Comparison of ENCODE assay signal across 17 cellular contexts in the genomic region with DNA sequence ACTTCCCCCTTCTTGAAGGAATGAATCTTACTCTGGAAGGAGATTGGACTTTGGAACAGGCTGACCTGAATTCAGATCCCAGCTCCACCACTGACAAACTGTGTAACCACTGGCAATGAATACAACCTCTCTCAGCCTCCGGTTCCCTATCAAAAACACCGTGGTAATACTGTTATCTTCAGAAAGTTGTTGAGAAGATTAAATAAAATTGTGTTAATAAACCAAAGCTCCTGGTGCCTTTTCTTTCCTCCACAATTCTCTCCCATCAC.
A peak's percentile ranks its signal among the peaks of the same experiment; 100 is the strongest.
DNase-seq lines count a peak whose midpoint lies in the region; ATAC-seq, FAIRE-seq and TF ChIP-seq lines count a peak whose summit lies in the region.
"Had no signal": no experiment of that assay in that cellular context is flagged by ENCODE, and none has a peak within 500 bp of the region (broad histone marks: within the 10 kb centered on the region; RNA-seq: fewer than 3 reads in every experiment).

No MANE protein-coding gene starts in this region.

- in situ Hi-C loops in IMR-90 (cut with MboI; ENCODE audit: low sequenced_read_pairs), result no loop called here

- H4K8ac ChIP-seq in IMR-90 (ENCODE audit: low read depth in 2 of 2, low read length in 2 of 2), result no peak overlapping the region
- H4K8ac ChIP-seq in H1 (ENCODE audit: extremely low read depth, insufficient read depth, low read length), result no peak overlapping the region

- no CpG with 5 or more reads among the region's 2 CpGs for WGBS in IMR-90 (ENCODE audit: extremely low coverage in 2 of 2, insufficient read length in 1 of 2), 2 experiments
- 90% methylated on average over 2 of the region's 2 CpGs; no CpG with 5 or more reads in 1 of the 2 experiments for WGBS in H1 (ENCODE audit: extremely low coverage in 1 of 2, insufficient coverage in 1 of 2, insufficient read length in 1 of 2, insufficient replicate concordance in 2 of 2, low coverage in 1 of 2, low lambda C conversion rate in 2 of 2, missing lambda C conversion rate in 1 of 2), 2 experiments

- no peak overlapping the region for H3K4me3 Mint-ChIP-seq in activated T-helper 17 cell treated with anti-CD3 and anti-CD28 coated beads, Interleukin-2, amount 50 U/mL, for 72 hours
- no peak overlapping the region for H3K4me3 Mint-ChIP-seq in activated CD4-positive, alpha-beta memory T cell treated with anti-CD3 and anti-CD28 coated beads, Interleukin-2, amount 10 ng/mL, durations not matched to agents 7 days and 5 days
- H3K4me3 Mint-ChIP-seq: CD4-positive, CD25-positive, alpha-beta regulatory T cell had no signal

- DNase-seq in IMR-90 (no peak), H1 (ENCODE audit: low read depth in 1 of 2, low spot score in 2 of 2) (no peak), coronary artery (ENCODE audit: low spot score) (no peak)
- no peak for DNase-seq in stimulated activated CD4-positive, alpha-beta T cell treated with anti-CD3 and anti-CD28 coated beads, Interleukin-4, amount 100 ng/mL, for 4 hours
- no peak for DNase-seq in activated CD4-positive, alpha-beta memory T cell treated with anti-CD3 and anti-CD28 coated beads, Interleukin-2, amount 10 ng/mL, durations not matched to agents 7 days and 5 days
- DNase-seq: CD4-positive, CD25-positive, alpha-beta regulatory T cell; DND-41; HCEC 1CT; KG1; NCI-H2029 treated with DMSO at 0.1 percent for 48 hours; NCI-H2171; NCI-H345; NCI-H524; Peyer's patch had no signal

- H3K4me3 ChIP-seq in IMR-90 (ENCODE audit: insufficient read depth, low read depth, low read length) (no peak overlapping the region), H1 (ENCODE audit: extremely low read depth in 1 of 4, insufficient read depth in 2 of 4, low read depth in 3 of 4, low read length in 4 of 4) (no peak overlapping the region), mucosa of rectum (ENCODE audit: low read length in 2 of 2) (peak overlapping the region; percentile 36 to 55), coronary artery (no peak overlapping the region)

- no TSS peak for BruUV-seq in IMR-90 (replicated peaks; lab: Mats Ljungman, UMichigan)

- no peaks in the 10 kb centered on the region for H3K79me1 ChIP-seq in IMR-90 (ENCODE audit: low read depth in 1 of 2, low read length in 2 of 2)
- no peaks in the 10 kb centered on the region for H3K79me1 ChIP-seq in H1 (ENCODE audit: low read depth, low read length)

- POLR2A ChIA-PET in IMR-90 (lab: Charles Lee; ENCODE audit: unreplicated experiment), result no interaction called here
- POLR2A ChIA-PET in H1 (lab: Charles Lee; ENCODE audit: partially characterized antibody), result no interaction called here
- POLR2A ChIA-PET in activated CD4-positive, alpha-beta memory T cell treated with anti-CD3 and anti-CD28 coated beads, Interleukin-2, amount 10 ng/mL, durations not matched to agents 7 days and 5 days (lab: Charles Lee), result no interaction called here

- no peak for TF ChIP-seq CTCF in IMR-90 (conservative IDR thresholded peaks at IDR 0.05; ENCODE audit: low read depth, low read length)
- TF ChIP-seq CTCF in H1 (IDR thresholded peaks at IDR 0.05; ENCODE audit: control extremely low read depth in 1 of 3, insufficient read depth in 1 of 3, low read depth in 1 of 3, low read length in 3 of 3), result no peak
- TF ChIP-seq CTCF in coronary artery (IDR thresholded peaks at IDR 0.05), result no peak

- no peak overlapping the region for H4K5ac ChIP-seq in IMR-90 (ENCODE audit: low read depth, low read length)
- H4K5ac ChIP-seq in H1 (ENCODE audit: insufficient read length, low read depth, low read length), result no peak overlapping the region

- no peak overlapping the region for H3K14ac ChIP-seq in IMR-90 (replicated peaks; ENCODE audit: low read depth, low read length)
- H3K14ac ChIP-seq in H1 (ENCODE audit: insufficient read length), result no peak overlapping the region

- H2BK12ac ChIP-seq in H1 (ENCODE audit: low read depth, low read length), result no peak overlapping the region

- H3K18ac ChIP-seq in IMR-90 (ENCODE audit: low read depth, low read length) (no peak overlapping the region), H1 (ENCODE audit: extremely low read depth, low read length) (no peak overlapping the region)

- no peaks in the 10 kb centered on the region for H3K36me3 ChIP-seq in IMR-90 (ENCODE audit: control insufficient read depth, insufficient read depth, low read length)
- H3K36me3 ChIP-seq in H1 (ENCODE audit: control insufficient read depth in 2 of 4, insufficient read depth in 4 of 4, low read length in 3 of 4), result no peaks in the 10 kb centered on the region
- no peaks in the 10 kb centered on the region for H3K36me3 ChIP-seq in mucosa of rectum (ENCODE audit: control insufficient read depth in 2 of 2, insufficient read depth in 2 of 2, low read length in 2 of 2)
- H3K36me3 ChIP-seq: Peyer's patch had no signal

- no peaks in the 10 kb centered on the region for H3K9me3 Mint-ChIP-seq in activated T-helper 17 cell treated with anti-CD3 and anti-CD28 coated beads, Interleukin-2, amount 50 U/mL, for 72 hours
- no peaks in the 10 kb centered on the region for H3K9me3 Mint-ChIP-seq in activated CD4-positive, alpha-beta memory T cell treated with anti-CD3 and anti-CD28 coated beads, Interleukin-2, amount 10 ng/mL, durations not matched to agents 7 days and 5 days
- H3K9me3 Mint-ChIP-seq: CD4-positive, CD25-positive, alpha-beta regulatory T cell had no signal

- H4K91ac ChIP-seq in IMR-90 (ENCODE audit: insufficient read depth, low read depth, low read length), result no peak overlapping the region
- H4K91ac ChIP-seq in H1 (replicated peaks; ENCODE audit: insufficient read length, low read length), result no peak overlapping the region

- peaks cover 7% of the 10 kb centered on the region for H3K9me1 ChIP-seq in IMR-90 (ENCODE audit: insufficient read depth, low read length)

- TF ChIP-seq RAD21 in IMR-90 (IDR thresholded peaks at IDR 0.05; ENCODE audit: low read length) (no peak), H1 (IDR thresholded peaks at IDR 0.05 in 1 of 2, conservative IDR thresholded peaks at IDR 0.05 in 1 of 2; ENCODE audit: low read depth in 2 of 2, low read length in 2 of 2) (no peak)

- FAIRE-seq in H1 (lab: Jason Lieb, UNC), result no peak
- FAIRE-seq: GM12891 had no signal

- H3K9ac ChIP-seq in IMR-90 (ENCODE audit: low read depth, low read length) (no peak overlapping the region), H1 (replicated peaks in 1 of 4; ENCODE audit: extremely low read depth in 1 of 4, low read depth in 3 of 4, low read length in 3 of 4) (no peak overlapping the region), mucosa of rectum (ENCODE audit: low read depth in 1 of 2, low read length in 2 of 2) (no peak overlapping the region)

- H3K4me2 ChIP-seq in IMR-90 (ENCODE audit: low read depth, low read length) (no peak overlapping the region), H1 (ENCODE audit: insufficient read depth in 1 of 2, low read depth in 2 of 2, low read length in 2 of 2) (no peak overlapping the region)

- TF ChIP-seq POLR2A in IMR-90 (IDR thresholded peaks at IDR 0.05; ENCODE audit: low read depth, low read length), result no peak
- TF ChIP-seq POLR2A in H1 (IDR thresholded peaks at IDR 0.05; ENCODE audit: control extremely low read depth in 1 of 2, low read depth in 2 of 2, low read length in 2 of 2), result no peak

- no peaks in the 10 kb centered on the region for H3K9me3 ChIP-seq in IMR-90 (ENCODE audit: control insufficient read depth, insufficient read depth, low read length)
- no peaks in the 10 kb centered on the region for H3K9me3 ChIP-seq in H1 (ENCODE audit: insufficient read depth in 2 of 2, low read depth in 1 of 2, low read length in 1 of 2)
- H3K9me3 ChIP-seq in mucosa of rectum (ENCODE audit: control insufficient read depth in 2 of 2, low read length in 2 of 2), result no peaks in the 10 kb centered on the region
- H3K9me3 ChIP-seq: Peyer's patch had no signal

- no peaks in the 10 kb centered on the region for H3K27me3 ChIP-seq in IMR-90 (ENCODE audit: control insufficient read depth, insufficient read depth, low read length)
- peaks cover 0 to 5% (median 0%) of the 10 kb centered on the region in 4 experiments; a peak in 1 of 7 replicates for H3K27me3 ChIP-seq in H1 (replicated peaks in 1 of 4; ENCODE audit: control insufficient read depth in 3 of 4, extremely low read depth in 1 of 4, insufficient read depth in 3 of 4, low read length in 3 of 4)
- H3K27me3 ChIP-seq in mucosa of rectum (ENCODE audit: control insufficient read depth in 2 of 2, insufficient read depth in 2 of 2, low read length in 2 of 2), result no peaks in the 10 kb centered on the region
- H3K27me3 ChIP-seq: Peyer's patch had no signal

- no peaks in the 10 kb centered on the region for H4K20me1 ChIP-seq in IMR-90 (ENCODE audit: insufficient read depth, low read length)
- no peaks in the 10 kb centered on the region for H4K20me1 ChIP-seq in H1 (replicated peaks in 1 of 2; ENCODE audit: control insufficient read depth in 1 of 2, insufficient read depth in 2 of 2, low read length in 2 of 2)

- H3K23me2 ChIP-seq in H1 (ENCODE audit: low read depth, low read length), result no peaks in the 10 kb centered on the region

- H2AK5ac ChIP-seq in IMR-90 (ENCODE audit: low read depth, low read length) (no peak overlapping the region), H1 (ENCODE audit: low read depth, low read length) (no peak overlapping the region)

- intact Hi-C loops in IMR-90 (cut with micrococcal nuclease), result no loop called here

- H3K27ac ChIP-seq in IMR-90 (ENCODE audit: insufficient read depth, low read length) (no peak overlapping the region), H1 (ENCODE audit: low read depth, low read length) (no peak overlapping the region), mucosa of rectum (ENCODE audit: low read depth in 2 of 2, low read length in 2 of 2) (peak overlapping the region; percentile 57 to 71), coronary artery (no peak overlapping the region)

- H2AFZ ChIP-seq in IMR-90 (replicated peaks; ENCODE audit: low read length, poor library complexity), result no peak overlapping the region
- 0 out of 2 replicates have a peak overlapping the region, but pooled peaks have one; percentile 46 for H2AFZ ChIP-seq in H1 (ENCODE audit: low read length)

- no peak overlapping the region for H2AK9ac ChIP-seq in IMR-90 (replicated peaks; ENCODE audit: low read depth, low read length, poor library complexity)

- no peak for TF ChIP-seq EP300 in H1 (IDR thresholded peaks at IDR 0.05; ENCODE audit: borderline replicate concordance in 1 of 2, low read depth in 2 of 2, low read length in 2 of 2)

- H3K79me2 ChIP-seq in H1 (ENCODE audit: control insufficient read depth in 1 of 2, insufficient read depth in 2 of 2, low read length in 2 of 2), result no peaks in the 10 kb centered on the region

- H2BK15ac ChIP-seq in IMR-90 (ENCODE audit: low read depth, low read length) (0 out of 3 replicates have a peak overlapping the region, but pooled peaks have one; percentile 20), H1 (ENCODE audit: low read length) (no peak overlapping the region)

- no peaks in the 10 kb centered on the region for H3K27me3 Mint-ChIP-seq in activated T-helper 17 cell treated with anti-CD3 and anti-CD28 coated beads, Interleukin-2, amount 50 U/mL, for 72 hours
- H3K27me3 Mint-ChIP-seq in activated CD4-positive, alpha-beta memory T cell treated with anti-CD3 and anti-CD28 coated beads, Interleukin-2, amount 10 ng/mL, durations not matched to agents 7 days and 5 days, result peaks cover 2% of the 10 kb centered on the region

- H3K4me1 Mint-ChIP-seq in activated T-helper 17 cell treated with anti-CD3 and anti-CD28 coated beads, Interleukin-2, amount 50 U/mL, for 72 hours, result no peaks in the 10 kb centered on the region
- H3K4me1 Mint-ChIP-seq in activated CD4-positive, alpha-beta memory T cell treated with anti-CD3 and anti-CD28 coated beads, Interleukin-2, amount 10 ng/mL, durations not matched to agents 7 days and 5 days, result no peaks in the 10 kb centered on the region
- H3K4me1 Mint-ChIP-seq: CD4-positive, CD25-positive, alpha-beta regulatory T cell had no signal

- no peak overlapping the region for H3K56ac ChIP-seq in IMR-90 (ENCODE audit: extremely low read depth, insufficient read depth, low read length)
- no peak overlapping the region for H3K56ac ChIP-seq in H1 (replicated peaks; ENCODE audit: insufficient read length, low read depth, low read length)

- H3K4ac ChIP-seq in IMR-90 (ENCODE audit: low read depth, low read length) (no peak overlapping the region), H1 (replicated peaks; ENCODE audit: insufficient read length, low read depth, low read length) (no peak overlapping the region)

- H3K36me3 Mint-ChIP-seq in activated T-helper 17 cell treated with anti-CD3 and anti-CD28 coated beads, Interleukin-2, amount 50 U/mL, for 72 hours (ENCODE audit: low read depth), result no peaks in the 10 kb centered on the region
- no peaks in the 10 kb centered on the region for H3K36me3 Mint-ChIP-seq in activated CD4-positive, alpha-beta memory T cell treated with anti-CD3 and anti-CD28 coated beads, Interleukin-2, amount 10 ng/mL, durations not matched to agents 7 days and 5 days (ENCODE audit: low read depth)
- H3K36me3 Mint-ChIP-seq: CD4-positive, CD25-positive, alpha-beta regulatory T cell had no signal

- H2BK5ac ChIP-seq in IMR-90 (ENCODE audit: low read depth, low read length, poor library complexity, severe bottlenecking), result no peak overlapping the region
- H2BK5ac ChIP-seq in H1 (ENCODE audit: low read depth, low read length), result no peak overlapping the region

- dilution Hi-C loops in IMR-90 (cut with HindIII; ENCODE audit: low sequenced_read_pairs, unreplicated experiment), result no loop called here

- H3K23ac ChIP-seq in IMR-90 (ENCODE audit: low read depth, low read length), result no peak overlapping the region
- no peak overlapping the region for H3K23ac ChIP-seq in H1 (ENCODE audit: insufficient read length)

- no peak overlapping the region for H2BK20ac ChIP-seq in IMR-90 (ENCODE audit: low read depth, low read length)
- H2BK20ac ChIP-seq in H1 (ENCODE audit: low read length), result no peak overlapping the region

- CTCF ChIA-PET in IMR-90 (lab: Yijun Ruan, JAX) (no interaction called here), H1 (lab: Charles Lee; ENCODE audit: partially characterized antibody) (interaction anchor here (1.0 to 1.3 kb wide), 3 partner anchors 14 to 129 kb away, joined by 3 read pairs; no protein-coding TSS in a partner anchor)
- CTCF ChIA-PET in activated CD4-positive, alpha-beta memory T cell treated with anti-CD3 and anti-CD28 coated beads, Interleukin-2, amount 10 ng/mL, durations not matched to agents 7 days and 5 days (lab: Charles Lee), result no interaction called here

- H3K4me1 ChIP-seq in IMR-90 (ENCODE audit: control insufficient read depth, insufficient read depth, low read length) (no peaks in the 10 kb centered on the region), H1 (replicated peaks in 1 of 4; ENCODE audit: control insufficient read depth in 3 of 4, insufficient read depth in 4 of 4, low read length in 3 of 4) (no peaks in the 10 kb centered on the region), mucosa of rectum (ENCODE audit: control insufficient read depth in 2 of 2, insufficient read depth in 2 of 2, low read length in 2 of 2) (no peaks in the 10 kb centered on the region)

- H2BK120ac ChIP-seq in IMR-90 (ENCODE audit: low read depth, low read length), result no peak overlapping the region
- H2BK120ac ChIP-seq in H1 (replicated peaks; ENCODE audit: low read depth, low read length), result no peak overlapping the region

- ATAC-seq in IMR-90 (ENCODE audit: low read depth), result no peak
- ATAC-seq in activated T-helper 17 cell treated with anti-CD3 and anti-CD28 coated beads, Interleukin-2, amount 50 U/mL, for 72 hours (replicated peaks), result no peak

- no peak overlapping the region for H3K27ac Mint-ChIP-seq in activated T-helper 17 cell treated with anti-CD3 and anti-CD28 coated beads, Interleukin-2, amount 50 U/mL, for 72 hours
- H3K27ac Mint-ChIP-seq in activated CD4-positive, alpha-beta memory T cell treated with anti-CD3 and anti-CD28 coated beads, Interleukin-2, amount 10 ng/mL, durations not matched to agents 7 days and 5 days, result no peak overlapping the region
- H3K27ac Mint-ChIP-seq: CD4-positive, CD25-positive, alpha-beta regulatory T cell had no signal

Comparison
In these comparisons a context has a peak if more than half of its experiments do, and no peak if none do; other contexts are left out.
1. H3K27ac ChIP-seq: peak in mucosa of rectum (2 of 2); none in IMR-90 (single experiment), H1 (single experiment) and coronary artery (0 of 2).
2. H3K4me3 ChIP-seq: peak in mucosa of rectum (2 of 2); none in IMR-90 (single experiment), H1 (0 of 4) and coronary artery (single experiment).